ENCODE assay signal across 8 cellular contexts in the genomic region with DNA sequence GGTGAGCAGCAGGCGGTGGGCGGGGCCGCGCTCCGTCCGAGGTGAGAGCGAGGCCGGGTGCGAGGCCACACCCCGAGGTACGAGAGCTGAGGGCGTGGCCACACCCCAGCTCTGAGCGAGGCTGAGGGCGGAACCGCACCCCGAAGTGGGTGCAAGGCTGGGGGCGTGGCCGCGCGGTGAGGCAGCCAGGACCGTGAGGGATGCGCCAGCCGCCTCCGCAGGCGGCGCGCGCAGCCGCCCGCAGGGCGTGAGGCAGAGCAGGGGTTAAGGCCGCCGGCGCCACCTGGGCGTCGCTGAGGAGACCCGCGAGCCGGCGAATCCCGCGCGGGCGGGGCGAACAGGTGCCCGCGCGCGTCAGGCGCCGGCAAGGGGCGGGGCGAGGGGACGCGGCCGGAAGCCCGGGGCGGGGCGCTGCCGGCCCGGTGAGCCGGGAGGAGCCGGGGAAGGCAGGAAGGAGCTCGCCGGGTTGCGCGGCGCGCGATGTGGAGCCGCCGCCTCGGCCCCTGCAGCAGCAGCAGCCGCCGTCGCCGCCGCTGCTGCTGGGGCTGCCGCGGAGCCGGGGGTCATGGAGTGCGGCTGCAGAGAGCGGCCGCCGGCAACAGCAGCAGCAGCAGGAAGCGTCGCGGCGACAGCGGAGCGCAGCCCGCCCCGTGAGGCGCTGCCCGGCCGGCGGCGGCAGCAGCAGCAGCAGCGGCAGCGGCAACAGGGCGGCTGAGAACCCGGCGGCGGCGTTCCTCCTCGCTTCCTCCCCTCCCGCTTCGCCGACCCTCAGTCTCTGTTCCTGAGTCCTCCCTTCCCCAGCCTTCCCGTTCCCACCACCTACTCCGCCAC. TPM values are rescaled to one million over a fixed set of nuclear protein-coding genes. Genes with fewer than 3 reads are reported as not detected.
A peak's percentile ranks its signal among the peaks of the same experiment; 100 is the strongest.
DNase-seq lines count a peak whose midpoint lies in the region; ATAC-seq and TF ChIP-seq lines count a peak whose summit lies in the region.

A gene with protein sequence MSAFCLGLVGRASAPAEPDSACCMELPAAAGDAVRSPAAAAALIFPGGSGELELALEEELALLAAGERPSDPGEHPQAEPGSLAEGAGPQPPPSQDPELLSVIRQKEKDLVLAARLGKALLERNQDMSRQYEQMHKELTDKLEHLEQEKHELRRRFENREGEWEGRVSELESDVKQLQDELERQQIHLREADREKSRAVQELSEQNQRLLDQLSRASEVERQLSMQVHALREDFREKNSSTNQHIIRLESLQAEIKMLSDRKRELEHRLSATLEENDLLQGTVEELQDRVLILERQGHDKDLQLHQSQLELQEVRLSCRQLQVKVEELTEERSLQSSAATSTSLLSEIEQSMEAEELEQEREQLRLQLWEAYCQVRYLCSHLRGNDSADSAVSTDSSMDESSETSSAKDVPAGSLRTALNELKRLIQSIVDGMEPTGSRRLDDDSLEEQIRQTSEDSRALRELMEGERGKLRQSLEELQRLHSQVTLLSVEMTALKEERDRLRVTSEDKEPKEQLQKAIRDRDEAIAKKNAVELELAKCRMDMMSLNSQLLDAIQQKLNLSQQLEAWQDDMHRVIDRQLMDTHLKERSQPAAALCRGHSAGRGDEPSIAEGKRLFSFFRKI (plus strand): TSS at position 449 of the 831 bp plus-strand sequence. CDS start 633 bp downstream, outside the sequence.

- H3K4me1 ChIP-seq in lung (ENCODE audit: control insufficient read depth in 2 of 2, insufficient read depth in 2 of 2, low read length in 2 of 2) = peaks cover 0 to 8% of the 10 kb centered on the region in 2 donors

- H3K4me3 ChIP-seq in dorsolateral prefrontal cortex = peak within 1 kb of the TSS; percentile 49 to 80 (median 69)
- H3K4me3 ChIP-seq in lung = peak within 1 kb of the TSS; percentile 48

- H3K9me3 ChIP-seq in lung (ENCODE audit: control insufficient read depth in 2 of 2, insufficient read depth in 1 of 2, low read length in 1 of 2) = no peaks in the 10 kb centered on the region

- TF ChIP-seq CTCF in CD14-positive monocyte (IDR thresholded peaks at IDR 0.05) = no peak
- TF ChIP-seq CTCF in dorsolateral prefrontal cortex (IDR thresholded peaks at IDR 0.05 in 54 of 56, conservative IDR thresholded peaks at IDR 0.05 in 2 of 56; ENCODE audit: low read depth in 1 of 56, partially characterized antibody in 56 of 56) = peak in 7 of 56 donors; percentile 1 to 6 (median 3)
- TF ChIP-seq CTCF in lung (IDR thresholded peaks at IDR 0.05; ENCODE audit: control extremely low read depth, extremely low read depth) = no peak

- peaks cover 0 to 4% (median 0%) of the 10 kb centered on the region in 45 donors for H3K27me3 ChIP-seq in dorsolateral prefrontal cortex
- H3K27me3 ChIP-seq in lung (ENCODE audit: control insufficient read depth, insufficient read depth) = peaks cover 4% of the 10 kb centered on the region

- H3K27me3 Mint-ChIP-seq in CD14-positive monocyte (ENCODE audit: low read depth in 3 of 3) = peaks cover 41 to 66% (median 57%) of the 10 kb centered on the region in 3 donors

- peak within 1 kb of the TSS in 1 of 7 donors; percentile 6 for H3K27ac Mint-ChIP-seq in CD14-positive monocyte

- WGBS in lung, 2 donors = 0 to 1% methylated on average over 41 to 111 of the region's 111 CpGs

- H3K36me3 ChIP-seq in lung (ENCODE audit: control insufficient read depth in 2 of 2, insufficient read depth in 2 of 2, low read length in 2 of 2) = no peaks in the 10 kb centered on the region

- peak within 1 kb of the TSS; percentile 68 to 82 for H3K4me3 Mint-ChIP-seq in CD14-positive monocyte

- peaks cover 6% of the 10 kb centered on the region for H3K4me1 Mint-ChIP-seq in CD14-positive monocyte

- intact Hi-C loops in CD14-positive monocyte (cut with micrococcal nuclease) = no loop called here
- intact Hi-C loops in dorsolateral prefrontal cortex (cut with DNase I) = loop anchor here (1.0 to 2.0 kb wide), 2 partner anchors 98 kb away; no protein-coding TSS in a partner anchor

- ATAC-seq in GM19397 (IDR thresholded peaks at IDR 0.05; ENCODE audit: unreplicated experiment) (peak; percentile 78), HG03558 (IDR thresholded peaks at IDR 0.05; ENCODE audit: extremely low read depth, unreplicated experiment) (peak; percentile 72), lung (ENCODE audit: insufficient read depth, low FRiP score) (peak; percentile 94)

- H3K27ac ChIP-seq in dorsolateral prefrontal cortex (peak within 1 kb of the TSS in 52 of 59 donors; percentile 7 to 87 (median 74)), lung (ENCODE audit: low read depth in 1 of 2, low read length in 1 of 2) (peak within 1 kb of the TSS in 1 of 2 donors; percentile 85)

- H3K36me3 Mint-ChIP-seq in CD14-positive monocyte = no peaks in the 10 kb centered on the region

- DNase-seq in CD14-positive monocyte (ENCODE audit: low spot score) = peak; percentile 44
- DNase-seq in NCI-H774 (lab: John Stamatoyannopoulos, UW) = peak; percentile 99
- DNase-seq in activated CD4-positive, alpha-beta T cell treated with anti-CD3 and anti-CD28 coated beads, Interleukin-2, amount 50 U/mL, for 48 hours = peak; percentile 98
- peak; percentile 30 to 91 (median 70) for DNase-seq in dorsolateral prefrontal cortex
- peak; percentile 88 for DNase-seq in lung (ENCODE audit: low spot score)
- DNase-seq in stimulated activated CD8-positive, alpha-beta memory T cell treated with anti-CD3 and anti-CD28 coated beads, Interleukin-12 subunit alpha, Interleukin-12 subunit beta, amount 100 ng/mL, for 1 hour (ENCODE audit: low read depth) = peak; percentile 93

- peaks cover 0 to 16% (median 2%) of the 10 kb centered on the region in 7 donors for H3K9me3 Mint-ChIP-seq in CD14-positive monocyte

RNA-seq across cellular contexts. Expression of the gene that starts here (rescaled TPM):
- polyA plus RNA-seq in CD14-positive monocyte (not detected), lung (10 to 100 TPM in 1 of 2 donors, 1 to 10 TPM in 1; 6.4 to 23.7 TPM)
- total RNA-seq in dorsolateral prefrontal cortex (100 to 1,000 TPM in 1 of 120 experiments, 10 to 100 TPM in 119; 24.1 to 109 (median 59.1) TPM), lung (10 to 100 TPM in 1 of 2 donors, 1 to 10 TPM in 1; 5.2 to 20.9 TPM)

Comparison
In these comparisons a context has a peak if more than half of its experiments do, and no peak if none do; other contexts are left out.
1. RNA of the gene that starts here (polyA plus RNA-seq): 6.4 to 23.7 TPM in lung; not detected in CD14-positive monocyte; every median in the first group is over 4 times any median in the second.
2. Peak in DNase-seq in CD14-positive monocyte; RNA of the gene not detected or under 1 TPM.
3. DNase-seq: peak in every context shown above with its lines; median percentile 99 in NCI-H774; 98 in activated CD4-positive, alpha-beta T cell treated with anti-CD3 and anti-CD28 coated beads, Interleukin-2, amount 50 U/mL, for 48 hours; 93 in stimulated activated CD8-positive, alpha-beta memory T cell treated with anti-CD3 and anti-CD28 coated beads, Interleukin-12 subunit alpha, Interleukin-12 subunit beta, amount 100 ng/mL, for 1 hour; 88 in lung; 70 in dorsolateral prefrontal cortex; 44 in CD14-positive monocyte.
4. intact Hi-C loops: an anchor here in dorsolateral prefrontal cortex (1.0 to 2.0 kb wide); none called in CD14-positive monocyte.
5. Peak in every context shown above with its lines, with median percentiles within 50 percentile points of each other: ATAC-seq.